Comparison of ENCODE assay signal across 8 cellular contexts in genomic region chr6:35727206-35727934, GRCh38. TPM values are rescaled to one million over a fixed set of nuclear protein-coding genes. Genes with fewer than 3 reads are reported as not detected.
DNase-seq lines count a peak whose midpoint lies in the region; ATAC-seq and TF ChIP-seq lines count a peak whose summit lies in the region.

No MANE protein-coding gene starts in this region.

- DNase-seq in A172 (ENCODE audit: low spot score) (peak; percentile 51), G401 (ENCODE audit: low spot score) (peak; percentile 73), NCI-H748 (lab: John Stamatoyannopoulos, UW; ENCODE audit: unreplicated experiment) (peak; percentile 86), body of pancreas (peak; percentile 77 to 88 (median 83)), hypothalamus (lab: John Stamatoyannopoulos, UW) (peak in 45 of 51 donors; percentile 44 to 98 (median 79)), psoas muscle (peak; percentile 94 to 98)

- 0 to 3% methylated on average over 21 to 29 of the region's 29 CpGs for WGBS in body of pancreas, 2 donors
- WGBS in psoas muscle, 3 donors = 1 to 2% (median 2%) methylated on average over 27 to 29 of the region's 29 CpGs

- in situ Hi-C loops in G401 (cut with HindIII; ENCODE audit: low sequenced_read_pairs) = no loop called here

- ATAC-seq in HG02981 (IDR thresholded peaks at IDR 0.05; ENCODE audit: unreplicated experiment) (peak; percentile 7), body of pancreas (peak; percentile 41), psoas muscle (peak; percentile 34 to 55 (median 39)), GM18861 (IDR thresholded peaks at IDR 0.05; ENCODE audit: unreplicated experiment) (no peak)

- H3K27me3 ChIP-seq in body of pancreas (no peaks in the 10 kb centered on the region), psoas muscle (ENCODE audit: insufficient read depth in 3 of 3, low read length in 2 of 3) (no peaks in the 10 kb centered on the region)

- H3K4me1 ChIP-seq in body of pancreas (peaks cover 93% of the 10 kb centered on the region), psoas muscle (peaks cover 70% of the 10 kb centered on the region)

- intact Hi-C loops in body of pancreas (cut with DNase I) = no loop called here
- intact Hi-C loops in psoas muscle (cut with DNase I) = loop anchor here (2.0 to 5.0 kb wide), 2 partner anchors 39 to 125 kb away; partner anchors contain the start of gene FKBP5 (in 1 of the 2)

- no peak for TF ChIP-seq CTCF in body of pancreas (IDR thresholded peaks at IDR 0.05)
- TF ChIP-seq CTCF in psoas muscle (IDR thresholded peaks at IDR 0.05) = no peak

- H3K27ac ChIP-seq in body of pancreas (peak overlapping the region; percentile 99 to 100 (median 100)), psoas muscle (peak overlapping the region; percentile 99)

- H3K36me3 ChIP-seq in body of pancreas (replicated peaks in 1 of 2; ENCODE audit: insufficient read depth in 1 of 2, low read depth in 2 of 2) (no peaks in the 10 kb centered on the region), psoas muscle (ENCODE audit: insufficient read depth in 1 of 2, low read depth in 1 of 2) (no peaks in the 10 kb centered on the region)

- H3K4me3 ChIP-seq in body of pancreas = peak overlapping the region in 1 of 2 donors; percentile 29
- peak overlapping the region; percentile 75 for H3K4me3 ChIP-seq in psoas muscle

- peak in 2 of 3 donors; percentile 88 to 92 for TF ChIP-seq POLR2A in body of pancreas (IDR thresholded peaks at IDR 0.05)

- no peaks in the 10 kb centered on the region for H3K9me3 ChIP-seq in body of pancreas
- no peaks in the 10 kb centered on the region for H3K9me3 ChIP-seq in psoas muscle

RNA-seq across cellular contexts. Expression of gene ARMC12, which starts 9.5 kb away (rescaled TPM):
- 0.24 and 0.55 TPM in 2 replicates for total RNA-seq in A172 (2014; rRNA removed; shearing (Covaris generic))
- total RNA-seq in G401 (2014; rRNA removed; shearing (Covaris generic)) = 0.68 TPM in 1 of 2 replicates, not detected in the other
- total RNA-seq in body of pancreas (under 1 TPM in 1 of 2 donors, not detected in 1; 0.26 TPM), psoas muscle (under 1 TPM in 3 of 4 donors, not detected in 1; 0.36 to 0.74 (median 0.58) TPM)
- 10 to 100 TPM in 1 of 3 donors, under 1 TPM in 1, not detected in 1; 0.25 to 15.5 TPM for polyA plus RNA-seq in psoas muscle

RNA-seq across cellular contexts. Expression of gene FKBP5, which starts 38.7 kb away (rescaled TPM):
- total RNA-seq in A172 (2014; rRNA removed; shearing (Covaris generic)) = 8.3 TPM in 2 replicates
- 29.4 and 33.5 TPM in 2 replicates for total RNA-seq in G401 (2014; rRNA removed; shearing (Covaris generic))
- total RNA-seq in body of pancreas = 100 to 1,000 TPM; 133 to 138 TPM
- 1,000 to 10,000 TPM in 1 of 4 donors, 100 to 1,000 TPM in 2, 10 to 100 TPM in 1; 56.5 to 1,905 (median 378) TPM for total RNA-seq in psoas muscle
- 100 to 1,000 TPM; 296 to 849 (median 675) TPM for polyA plus RNA-seq in psoas muscle

RNA-seq across cellular contexts. Expression of gene CLPSL2, which starts 49.0 kb away (rescaled TPM):
- total RNA-seq in A172 (2014; rRNA removed; shearing (Covaris generic)) = 4.7 TPM in 1 of 2 replicates, not detected in the other
- not detected in 2 replicates for total RNA-seq in G401 (2014; rRNA removed; shearing (Covaris generic))
- total RNA-seq in body of pancreas (not detected), psoas muscle (not detected)
- polyA plus RNA-seq in psoas muscle = not detected

RNA-seq across cellular contexts. Expression of gene CLPSL1, which starts 53.4 kb away (rescaled TPM):
- total RNA-seq in A172 (2014; rRNA removed; shearing (Covaris generic)) = not detected in 2 replicates
- not detected in 2 replicates for total RNA-seq in G401 (2014; rRNA removed; shearing (Covaris generic))
- total RNA-seq in body of pancreas = 10 to 100 TPM in 1 of 2 donors, 1 to 10 TPM in 1; 7.8 to 11.9 TPM
- not detected for total RNA-seq in psoas muscle
- not detected for polyA plus RNA-seq in psoas muscle
